In genomic region chr4:147755567-147756295, GRCh38 we compare ENCODE assay signal across 10 cellular contexts. TPM values are rescaled to one million over a fixed set of nuclear protein-coding genes. Genes with fewer than 3 reads are reported as not detected.
DNase-seq lines count a peak whose midpoint lies in the region; ATAC-seq and TF ChIP-seq lines count a peak whose summit lies in the region.
"Had no signal": no experiment of that assay in that cellular context is flagged by ENCODE, and none has a peak within 500 bp of the region (broad histone marks: within the 10 kb centered on the region; RNA-seq: fewer than 3 reads in every experiment).

No MANE protein-coding gene starts in this region.

- DNase-seq in adrenal gland: peak in 1 of 7 donors; percentile 13
- DNase-seq in right atrium auricular region (ENCODE audit: low spot score): no peak
- DNase-seq in stomach: no peak
- DNase-seq in occipital lobe (lab: John Stamatoyannopoulos, UW): no peak
- no peak for DNase-seq in T1000 (lab: John Stamatoyannopoulos, UW)
- no peak for DNase-seq in NCI-H1694 treated with DMSO at 0.1 percent for 48 hours (lab: John Stamatoyannopoulos, UW)
- no peak for DNase-seq in stimulated activated naive CD4-positive, alpha-beta T cell treated with Interleukin-2 at 50 U/mL for 16 hours (lab: John Stamatoyannopoulos, UW)
- DNase-seq: activated naive CD4-positive, alpha-beta T cell treated with anti-CD3 and anti-CD28 coated beads, Interleukin-2, amount 50 U/mL, for 16 hours; naive thymus-derived CD4-positive, alpha-beta T cell had no signal

- intact Hi-C loops in adrenal gland (cut with DNase I): no loop called here
- intact Hi-C loops in stomach (cut with DNase I; ENCODE audit: low total_unique reads): no loop called here

- WGBS in adrenal gland, 4 donors: 37 to 51% (median 49%) methylated on average over 3 of the region's 3 CpGs
- WGBS in stomach, 5 donors: 33 to 55% (median 39%) methylated on average over 3 of the region's 3 CpGs

- TF ChIP-seq CTCF in adrenal gland (IDR thresholded peaks at IDR 0.05): no peak
- TF ChIP-seq CTCF in right atrium auricular region (IDR thresholded peaks at IDR 0.05): no peak
- TF ChIP-seq CTCF in stomach (IDR thresholded peaks at IDR 0.05): no peak

- TF ChIP-seq POLR2A in adrenal gland (IDR thresholded peaks at IDR 0.05) (no peak), stomach (IDR thresholded peaks at IDR 0.05) (no peak)

- H3K4me3 ChIP-seq in adrenal gland (no peak overlapping the region), right atrium auricular region (no peak overlapping the region), stomach (peak overlapping the region in 1 of 4 donors; percentile 8)

- H3K9me3 ChIP-seq in adrenal gland (replicated peaks in 1 of 3) (no peaks in the 10 kb centered on the region), right atrium auricular region (no peaks in the 10 kb centered on the region), stomach (no peaks in the 10 kb centered on the region)

- H3K27ac ChIP-seq in adrenal gland: peak overlapping the region in 3 of 5 donors; percentile 1 to 35 (median 11)
- peak overlapping the region; percentile 68 to 70 for H3K27ac ChIP-seq in right atrium auricular region
- H3K27ac ChIP-seq in stomach: peak overlapping the region; percentile 36 to 82 (median 70)

- H3K36me3 ChIP-seq in adrenal gland (replicated peaks in 1 of 2) (no peaks in the 10 kb centered on the region), right atrium auricular region (no peaks in the 10 kb centered on the region), stomach (no peaks in the 10 kb centered on the region)

- H3K4me1 ChIP-seq in adrenal gland (replicated peaks in 1 of 2) (peaks cover 16 to 18% of the 10 kb centered on the region in 2 donors), right atrium auricular region (peaks cover 0 to 56% of the 10 kb centered on the region in 2 donors), stomach (peaks cover 51 to 89% (median 74%) of the 10 kb centered on the region in 4 donors)

- TF ChIP-seq EP300 in stomach (IDR thresholded peaks at IDR 0.05): no peak

- peak; percentile 38 for ATAC-seq in GM18870 (IDR thresholded peaks at IDR 0.05; ENCODE audit: unreplicated experiment)
- ATAC-seq: naive thymus-derived CD4-positive, alpha-beta T cell had no signal

- H3K27me3 ChIP-seq in adrenal gland (no peaks in the 10 kb centered on the region), right atrium auricular region (no peaks in the 10 kb centered on the region), stomach (no peaks in the 10 kb centered on the region)

RNA-seq across cellular contexts. Expression of gene ARHGAP10, which starts 23.8 kb away (rescaled TPM):
- total RNA-seq in adrenal gland (10 to 100 TPM; 14.1 to 40.8 (median 26.9) TPM), right atrium auricular region (10 to 100 TPM; 36.1 to 43.5 TPM), stomach (100 to 1,000 TPM in 1 of 5 donors, 10 to 100 TPM in 4; 36.1 to 117 (median 51.9) TPM), occipital lobe (1.7 TPM)
- polyA plus RNA-seq in adrenal gland (10 to 100 TPM; 12.9 to 22.9 (median 17.6) TPM), stomach (10 to 100 TPM; 18.1 to 27.2 (median 22.0) TPM)

Comparison
In these comparisons a context has a peak if more than half of its experiments do, and no peak if none do; other contexts are left out.
1. H3K27ac ChIP-seq: peak in every context shown above with its lines; median percentile 70 in stomach; 69 in right atrium auricular region; 11 in adrenal gland.